In genomic region chr3:197487911-197488391, GRCh38 we compare ENCODE assay signal across 10 cellular contexts.
DNase-seq lines count a peak whose midpoint lies in the region; ATAC-seq, FAIRE-seq and TF ChIP-seq lines count a peak whose summit lies in the region.
"Had no signal": no experiment of that assay in that cellular context is flagged by ENCODE, and none has a peak within 500 bp of the region (broad histone marks: within the 10 kb centered on the region; RNA-seq: fewer than 3 reads in every experiment).

No MANE protein-coding gene starts in this region.

- H3K27me3 ChIP-seq in HepG2 (ENCODE audit: control insufficient read depth in 1 of 2, insufficient read depth in 2 of 2, low read length in 2 of 2): no peaks in the 10 kb centered on the region

- H3K4me3 Mint-ChIP-seq in chondrocyte (ENCODE audit: unreplicated experiment): no peak overlapping the region
- no peak overlapping the region for H3K4me3 Mint-ChIP-seq in activated T-cell treated with anti-CD3 and anti-CD28 coated beads, Interleukin-2, amount 50 U/mL, for 4 hours
- H3K4me3 Mint-ChIP-seq: effector memory CD8-positive, alpha-beta T cell had no signal

- H3K4me1 ChIP-seq in HepG2 (ENCODE audit: insufficient read depth, low read length): peaks cover 66% of the 10 kb centered on the region

- POLR2A ChIA-PET in HepG2 (lab: Yijun Ruan, JAX): interaction anchor here (1.2 to 1.5 kb wide), 3 partner anchors 19 to 291 kb away, joined by 3 read pairs; no protein-coding TSS in a partner anchor

- intact Hi-C loops in HepG2 (cut with micrococcal nuclease; ENCODE audit: unreplicated experiment): no loop called here

- TF ChIP-seq RAD21 in HepG2 (CRISPR knock-in tag; IDR thresholded peaks at IDR 0.05): no peak

- peak; percentile 82 for DNase-seq in AG08396 (ENCODE audit: low spot score)
- peak; percentile 99 for DNase-seq in M059J (ENCODE audit: low read depth)
- DNase-seq in chondrocyte (ENCODE audit: low spot score): no peak
- peak; percentile 72 for DNase-seq in HepG2 (ENCODE audit: low spot score)
- no peak for DNase-seq in activated T-cell treated with anti-CD3 and anti-CD28 coated beads, Interleukin-2, amount 50 U/mL, for 4 hours
- DNase-seq in activated gamma-delta T cell treated with Interleukin-2 at 50 U/mL for 16 hours: no peak
- DNase-seq: activated CD4-positive, alpha-beta T cell treated with anti-CD3 and anti-CD28 coated beads, Interleukin-2, amount 50 U/mL, for 4 hours; effector memory CD8-positive, alpha-beta T cell had no signal

- TF ChIP-seq POLR2A in HepG2 (IDR thresholded peaks at IDR 0.05; ENCODE audit: insufficient read depth in 1 of 2, low read depth in 2 of 2, low read length in 2 of 2): no peak

- peak; percentile 32 for FAIRE-seq in HepG2 (lab: Jason Lieb, UNC)

- no peaks in the 10 kb centered on the region for H3K36me3 Mint-ChIP-seq in chondrocyte (ENCODE audit: low read depth)
- no peaks in the 10 kb centered on the region for H3K36me3 Mint-ChIP-seq in activated T-cell treated with anti-CD3 and anti-CD28 coated beads, Interleukin-2, amount 50 U/mL, for 4 hours (ENCODE audit: insufficient read depth)

- no peaks in the 10 kb centered on the region for H3K9me3 Mint-ChIP-seq in chondrocyte (ENCODE audit: low read depth)
- H3K9me3 Mint-ChIP-seq in activated T-cell treated with anti-CD3 and anti-CD28 coated beads, Interleukin-2, amount 50 U/mL, for 4 hours: no peaks in the 10 kb centered on the region
- H3K9me3 Mint-ChIP-seq: effector memory CD8-positive, alpha-beta T cell had no signal

- H3K27me3 Mint-ChIP-seq in chondrocyte (ENCODE audit: low read depth): no peaks in the 10 kb centered on the region
- H3K27me3 Mint-ChIP-seq in activated T-cell treated with anti-CD3 and anti-CD28 coated beads, Interleukin-2, amount 50 U/mL, for 4 hours (ENCODE audit: low read depth): no peaks in the 10 kb centered on the region

- H3K36me3 ChIP-seq in HepG2 (replicated peaks in 1 of 2; ENCODE audit: control insufficient read depth in 1 of 2, insufficient read depth in 2 of 2, low read length in 2 of 2): no peaks in the 10 kb centered on the region

- no peak overlapping the region for H3K9ac ChIP-seq in HepG2 (ENCODE audit: insufficient read depth, low read depth, low read length)

- CTCF ChIA-PET in HepG2 (lab: Yijun Ruan, JAX; ENCODE audit: low intra/inter-chr PET ratio, low total read pairs): no interaction called here

- H3K9me3 ChIP-seq in HepG2 (ENCODE audit: low read length): no peaks in the 10 kb centered on the region

- no peak for TF ChIP-seq CTCF in chondrocyte (IDR thresholded peaks at IDR 0.05)
- no peak for TF ChIP-seq CTCF in HepG2 (CRISPR knock-in tag; IDR thresholded peaks at IDR 0.05)

- no TSS peak for BruUV-seq in HepG2 (replicated peaks; lab: Mats Ljungman, UMichigan)

- no peaks in the 10 kb centered on the region for H3K79me2 ChIP-seq in HepG2 (ENCODE audit: insufficient read depth, low read length)

- no peak overlapping the region; the same call in 1 of the 2 replicates for H3K4me2 ChIP-seq in HepG2 (ENCODE audit: low read depth, low read length)

- no peaks in the 10 kb centered on the region for H4K20me1 ChIP-seq in HepG2 (ENCODE audit: insufficient read depth, low read length)

- H3K4me3 ChIP-seq in HepG2 (replicated peaks in 1 of 3; ENCODE audit: insufficient read depth in 1 of 3, low read depth in 2 of 3, low read length in 3 of 3): no peak overlapping the region

- ATAC-seq in HepG2 (peak; percentile 78), HG02840 (IDR thresholded peaks at IDR 0.05; ENCODE audit: low FRiP score, unreplicated experiment) (no peak), HG03097 (IDR thresholded peaks at IDR 0.05; ENCODE audit: low FRiP score, unreplicated experiment) (no peak)
- ATAC-seq in activated T-cell treated with anti-CD3 and anti-CD28 coated beads, Interleukin-2, amount 50 U/mL, for 4 hours: no peak
- ATAC-seq: effector memory CD8-positive, alpha-beta T cell had no signal

- TF ChIP-seq EP300 in HepG2 (IDR thresholded peaks at IDR 0.05; ENCODE audit: low read depth in 2 of 2, low read length in 2 of 2) (no peak), HepG2 (CRISPR knock-in tag; IDR thresholded peaks at IDR 0.05; ENCODE audit: borderline replicate concordance) (no peak)

- 47% methylated on average over 8 of the region's 8 CpGs for WGBS in HepG2 (ENCODE audit: low lambda C conversion rate)

- no peak overlapping the region for H3K27ac ChIP-seq in HepG2 (ENCODE audit: extremely low read length, insufficient read depth, low read length)

- no peak overlapping the region for H2AFZ ChIP-seq in HepG2 (ENCODE audit: low read length)

- H3K4me1 Mint-ChIP-seq in chondrocyte (ENCODE audit: low read depth): peaks cover 85% of the 10 kb centered on the region
- no peaks in the 10 kb centered on the region for H3K4me1 Mint-ChIP-seq in activated T-cell treated with anti-CD3 and anti-CD28 coated beads, Interleukin-2, amount 50 U/mL, for 4 hours (ENCODE audit: low read depth)

- in situ Hi-C loops in HepG2 (cut with HindIII; ENCODE audit: extremely low pct_ligation_motif_present, low pct_unique_long_range_greater_than_20kb): no loop called here

- H3K27ac Mint-ChIP-seq in chondrocyte (ENCODE audit: unreplicated experiment): peak overlapping the region; percentile 95
- H3K27ac Mint-ChIP-seq: effector memory CD8-positive, alpha-beta T cell had no signal

TF ChIP-seq in HepG2, 621 proteins besides CTCF, POLR2A, EP300 and RAD21 (continues in another document):
- TF ChIP-seq HMG20A (CRISPR knock-in tag; IDR thresholded peaks at IDR 0.05; ENCODE audit: borderline replicate concordance) (peak; percentile 53; the same call in 1 of the 2 replicates), FOXA3 (CRISPR knock-in tag; IDR thresholded peaks at IDR 0.05) (0 out of 2 replicates have a peak, but pooled peaks have one; percentile 12), TFAP4 (IDR thresholded peaks at IDR 0.05; ENCODE audit: borderline replicate concordance, low read depth) (peak; percentile 27; the same call in 1 of the 2 replicates), ARID3A (IDR thresholded peaks at IDR 0.05; ENCODE audit: low read depth, low read length) (no peak), CEBPB (IDR thresholded peaks at IDR 0.05; ENCODE audit: borderline replicate concordance, low read depth, low read length) (peak; percentile 47; the same call in 1 of the 2 replicates), RXRB (CRISPR knock-in tag; IDR thresholded peaks at IDR 0.05; ENCODE audit: borderline replicate concordance) (peak; percentile 63), THAP11 (CRISPR knock-in tag; IDR thresholded peaks at IDR 0.05) (0 out of 2 replicates have a peak, but pooled peaks have one; percentile 16), HOMEZ (CRISPR knock-in tag; IDR thresholded peaks at IDR 0.05; ENCODE audit: low read depth) (0 out of 2 replicates have a peak, but pooled peaks have one; percentile 47), ZNF644 (CRISPR knock-in tag; IDR thresholded peaks at IDR 0.05; ENCODE audit: low read depth) (0 out of 2 replicates have a peak, but pooled peaks have one; percentile 26), ZFY (CRISPR knock-in tag; IDR thresholded peaks at IDR 0.05) (peak; percentile 34; the same call in 1 of the 2 replicates), SP4 (CRISPR knock-in tag; IDR thresholded peaks at IDR 0.05) (no peak), ETV5 (CRISPR knock-in tag; IDR thresholded peaks at IDR 0.05; ENCODE audit: borderline replicate concordance) (peak; percentile 17; the same call in 1 of the 2 replicates)

Comparison
In these comparisons a context has a peak if more than half of its experiments do, and no peak if none do; other contexts are left out.
1. DNase-seq: peak in AG08396 (single experiment), M059J (single experiment) and HepG2 (single experiment); none in chondrocyte (single experiment), activated T-cell treated with anti-CD3 and anti-CD28 coated beads, Interleukin-2, amount 50 U/mL, for 4 hours (single experiment) and activated gamma-delta T cell treated with Interleukin-2 at 50 U/mL for 16 hours (single experiment).